12 cellular contexts compared by ENCODE assay signal in genomic region chr19:38837656-38838121, GRCh38. TPM values are rescaled to one million over a fixed set of nuclear protein-coding genes. Genes with fewer than 3 reads are reported as not detected.
DNase-seq lines count a peak whose midpoint lies in the region; TF ChIP-seq lines count a peak whose summit lies in the region.
"Had no signal": no experiment of that assay in that cellular context is flagged by ENCODE, and none has a peak within 500 bp of the region (broad histone marks: within the 10 kb centered on the region; RNA-seq: fewer than 3 reads in every experiment).

No MANE protein-coding gene starts in this region.

- no peaks in the 10 kb centered on the region for H3K27me3 ChIP-seq in smooth muscle cell (ENCODE audit: low read depth)
- H3K27me3 ChIP-seq: brain microvascular endothelial cell, right atrium auricular region had no signal

- no peaks in the 10 kb centered on the region for H3K9me3 ChIP-seq in smooth muscle cell (replicated peaks; ENCODE audit: low read depth)
- H3K9me3 ChIP-seq: left ventricle myocardium inferior, right atrium auricular region had no signal

- no peaks in the 10 kb centered on the region for H3K27me3 Mint-ChIP-seq in T-helper 2 cell treated with Interferon-gamma antibody and Interleukin-4, amounts not matched to agents 5 μg/mL and 100 μg/mL, for 36 hours (ENCODE audit: low read depth)

- H2AFZ ChIP-seq in smooth muscle cell (ENCODE audit: low read depth), result no peak overlapping the region

- peak; percentile 62 for DNase-seq in SIG-M5 treated with dmso at 0.1 percent for 504 hours (lab: John Stamatoyannopoulos, UW; ENCODE audit: unreplicated experiment)
- no peak for DNase-seq in SIG-M5 (lab: John Stamatoyannopoulos, UW)
- DNase-seq in RWPE1 (ENCODE audit: low spot score), result peak; percentile 51
- peak; percentile 77 for DNase-seq in fibroblast of villous mesenchyme (ENCODE audit: low read depth)
- DNase-seq in smooth muscle cell (lab: John Stamatoyannopoulos, UW; ENCODE audit: unreplicated experiment), result no peak
- no peak for DNase-seq in NCI-H345 treated with DMSO at 0.1 percent for 48 hours (lab: John Stamatoyannopoulos, UW; ENCODE audit: unreplicated experiment)
- DNase-seq in Ammon's horn (ENCODE audit: low spot score), result no peak
- DNase-seq in T-helper 2 cell treated with Interferon-gamma antibody and Interleukin-4, amounts not matched to agents 5 μg/mL and 100 μg/mL, for 36 hours (ENCODE audit: low spot score), result no peak
- DNase-seq: brain microvascular endothelial cell, left ventricle myocardium inferior, RPMI8226 had no signal

- peak overlapping the region; percentile 62 for H3K9ac ChIP-seq in smooth muscle cell (ENCODE audit: low read depth)

- H3K79me2 ChIP-seq in smooth muscle cell (ENCODE audit: low read depth), result peaks cover 27% of the 10 kb centered on the region

- H3K4me2 ChIP-seq in smooth muscle cell, result no peak overlapping the region

- peaks cover 58% of the 10 kb centered on the region for H3F3A ChIP-seq in smooth muscle cell (ENCODE audit: low read depth)

- H3K27ac ChIP-seq in RWPE1 (peak overlapping the region; percentile 91), smooth muscle cell (ENCODE audit: low read depth) (peak overlapping the region; percentile 90)
- H3K27ac ChIP-seq: brain microvascular endothelial cell, left ventricle myocardium inferior, right atrium auricular region had no signal

- H4K20me1 ChIP-seq in smooth muscle cell (ENCODE audit: low read depth), result peaks cover 57% of the 10 kb centered on the region

- CTCF ChIA-PET in RWPE1 (lab: Yijun Ruan, JAX), result interaction anchor here (0.6 to 3.1 kb wide), 8 partner anchors 38 to 209 kb away, joined by 3 to 18 read pairs (median 4); no protein-coding TSS in a partner anchor

- H3K4me3 ChIP-seq in fibroblast of villous mesenchyme (ENCODE audit: low read depth, low read length) (no peak overlapping the region), smooth muscle cell (no peak overlapping the region)
- H3K4me3 ChIP-seq: left ventricle myocardium inferior, right atrium auricular region had no signal

- no peak for TF ChIP-seq CTCF in RWPE1 (conservative IDR thresholded peaks at IDR 0.05; ENCODE audit: low read depth)
- TF ChIP-seq CTCF in fibroblast of villous mesenchyme (IDR thresholded peaks at IDR 0.05; ENCODE audit: insufficient read depth, low read depth, low read length), result no peak
- no peak for TF ChIP-seq CTCF in smooth muscle cell (IDR thresholded peaks at IDR 0.05; ENCODE audit: borderline replicate concordance, insufficient read depth, poor library complexity, severe bottlenecking)

- H3K4me3 Mint-ChIP-seq in T-helper 2 cell treated with Interferon-gamma antibody and Interleukin-4, amounts not matched to agents 5 μg/mL and 100 μg/mL, for 36 hours, result no peak overlapping the region

- H3K27ac Mint-ChIP-seq in T-helper 2 cell treated with Interferon-gamma antibody and Interleukin-4, amounts not matched to agents 5 μg/mL and 100 μg/mL, for 36 hours, result no peak overlapping the region

- 62% methylated on average over 7 of the region's 7 CpGs for WGBS in smooth muscle cell (ENCODE audit: low lambda C conversion rate)

- H3K9me3 Mint-ChIP-seq in T-helper 2 cell treated with Interferon-gamma antibody and Interleukin-4, amounts not matched to agents 5 μg/mL and 100 μg/mL, for 36 hours, result no peaks in the 10 kb centered on the region

- POLR2A ChIA-PET in RWPE1 (lab: Yijun Ruan, JAX; ENCODE audit: low non-redundant PET), result interaction anchor here (1.1 kb wide), 1 partner anchor 11 kb away, joined by 5 read pairs; no protein-coding TSS in a partner anchor

- peaks cover 22% of the 10 kb centered on the region for H3K36me3 ChIP-seq in smooth muscle cell (ENCODE audit: low read depth)

- H3K36me3 Mint-ChIP-seq in T-helper 2 cell treated with Interferon-gamma antibody and Interleukin-4, amounts not matched to agents 5 μg/mL and 100 μg/mL, for 36 hours (ENCODE audit: low read depth), result peaks cover 71% of the 10 kb centered on the region

- H3K4me1 Mint-ChIP-seq in T-helper 2 cell treated with Interferon-gamma antibody and Interleukin-4, amounts not matched to agents 5 μg/mL and 100 μg/mL, for 36 hours (ENCODE audit: low read depth), result peaks cover 32% of the 10 kb centered on the region

- H3K4me1 ChIP-seq in smooth muscle cell (ENCODE audit: low read depth), result no peaks in the 10 kb centered on the region

RNA-seq across cellular contexts. Expression of gene ECH1, which starts 6.1 kb away (rescaled TPM):
- total RNA-seq in fibroblast of villous mesenchyme, result 29.4 and 30.9 TPM in 2 replicates
- 41.4 and 47.6 TPM in 2 replicates for total RNA-seq in smooth muscle cell
- polyA plus RNA-seq in smooth muscle cell, result 142 and 154 TPM in 2 replicates

RNA-seq across cellular contexts. Expression of gene HNRNPL, which starts 12.1 kb away (rescaled TPM):
- 223 and 268 TPM in 2 replicates for total RNA-seq in fibroblast of villous mesenchyme
- total RNA-seq in smooth muscle cell, result 170 and 174 TPM in 2 replicates
- polyA plus RNA-seq in smooth muscle cell, result 158 and 173 TPM in 2 replicates

RNA-seq across cellular contexts. Expression of gene LGALS4, which starts 24.9 kb away (rescaled TPM):
- total RNA-seq in fibroblast of villous mesenchyme, result 0.43 TPM in 1 of 2 replicates, not detected in the other
- total RNA-seq in smooth muscle cell, result not detected in 2 replicates
- 1.3 and 2.4 TPM in 2 replicates for polyA plus RNA-seq in smooth muscle cell

RNA-seq across cellular contexts. Expression of gene RINL, which starts 40.4 kb away (rescaled TPM):
- total RNA-seq in fibroblast of villous mesenchyme (1.3 TPM in 2 replicates), smooth muscle cell (2.4 and 3.0 TPM in 2 replicates)
- 2.0 and 4.8 TPM in 2 replicates for polyA plus RNA-seq in smooth muscle cell

RNA-seq across cellular contexts. Expression of gene LGALS7B, which starts 48.7 kb away (rescaled TPM):
- total RNA-seq in fibroblast of villous mesenchyme (not detected in 2 replicates), smooth muscle cell (3.0 TPM in 1 of 2 replicates, not detected in the other)
- 0.56 TPM in 1 of 2 replicates, not detected in the other for polyA plus RNA-seq in smooth muscle cell
- total RNA-seq: left ventricle myocardium inferior had no signal

Comparison
In these comparisons a context has a peak if more than half of its experiments do, and no peak if none do; other contexts are left out.
1. DNase-seq: peak in SIG-M5 treated with dmso at 0.1 percent for 504 hours (single experiment), RWPE1 (single experiment) and fibroblast of villous mesenchyme (single experiment); none in SIG-M5 (single experiment), smooth muscle cell (single experiment), NCI-H345 treated with DMSO at 0.1 percent for 48 hours (single experiment), Ammon's horn (single experiment) and T-helper 2 cell treated with Interferon-gamma antibody and Interleukin-4, amounts not matched to agents 5 μg/mL and 100 μg/mL, for 36 hours (single experiment).